ENCODE assay signal across 16 cellular contexts in genomic region chrX:86829786-86830185, GRCh38.
DNase-seq lines count a peak whose midpoint lies in the region; ATAC-seq and TF ChIP-seq lines count a peak whose summit lies in the region.
"Had no signal": no experiment of that assay in that cellular context is flagged by ENCODE, and none has a peak within 500 bp of the region (broad histone marks: within the 10 kb centered on the region; RNA-seq: fewer than 3 reads in every experiment).

No MANE protein-coding gene starts in this region.

- H3K27ac ChIP-seq in GM23338 (ENCODE audit: low read depth) = no peak overlapping the region
- no peak overlapping the region for H3K27ac ChIP-seq in mesenchymal stem cell (ENCODE audit: low read length, poor library complexity, severe bottlenecking)
- H3K27ac ChIP-seq in psoas muscle = no peak overlapping the region
- H3K27ac ChIP-seq: C4-2B had no signal

- no peak for ATAC-seq in GM23338
- ATAC-seq in WTC11 = no peak
- ATAC-seq in left colon = no peak
- ATAC-seq in psoas muscle = no peak

- H3K4ac ChIP-seq in mesenchymal stem cell (ENCODE audit: low read depth in 1 of 2, low read length in 2 of 2) = no peak overlapping the region

- POLR2A ChIA-PET in WTC11 (lab: Charles Lee) = no interaction called here

- no peak overlapping the region for H3K4me2 ChIP-seq in GM23338
- no peak overlapping the region for H3K4me2 ChIP-seq in mesenchymal stem cell (ENCODE audit: low read length, poor library complexity, severe bottlenecking)

- no peaks in the 10 kb centered on the region for H3K79me2 ChIP-seq in GM23338 (replicated peaks; ENCODE audit: insufficient read depth)

- peaks cover 24% of the 10 kb centered on the region for H3K4me1 Mint-ChIP-seq in GM23338
- H3K4me1 Mint-ChIP-seq in WTC11 = peaks cover 40% of the 10 kb centered on the region
- H3K4me1 Mint-ChIP-seq in osteocyte (ENCODE audit: unreplicated experiment) = no peaks in the 10 kb centered on the region
- H3K4me1 Mint-ChIP-seq: CD4-positive, alpha-beta memory T cell had no signal

- H2BK12ac ChIP-seq in mesenchymal stem cell (ENCODE audit: low read length in 2 of 2) = no peak overlapping the region

- H3F3A ChIP-seq in GM23338 (replicated peaks; ENCODE audit: low read depth) = no peaks in the 10 kb centered on the region

- H3K36me3 Mint-ChIP-seq in GM23338 (ENCODE audit: low read depth) = peaks cover 16% of the 10 kb centered on the region; the same call in 2 of the 3 replicates
- H3K36me3 Mint-ChIP-seq in WTC11 = peaks cover 18% of the 10 kb centered on the region
- no peaks in the 10 kb centered on the region for H3K36me3 Mint-ChIP-seq in osteocyte (ENCODE audit: unreplicated experiment)
- H3K36me3 Mint-ChIP-seq: CD4-positive, alpha-beta memory T cell had no signal

- TF ChIP-seq CTCF in GM23338 (conservative IDR thresholded peaks at IDR 0.05; ENCODE audit: low read depth in 2 of 2) (no peak), WTC11 (IDR thresholded peaks at IDR 0.05) (no peak), psoas muscle (IDR thresholded peaks at IDR 0.05) (no peak), osteocyte (IDR thresholded peaks at IDR 0.05) (no peak)

- 0% methylated on average over 1 of the region's 2 CpGs for WGBS in mesenchymal stem cell
- 17 to 31% (median 26%) methylated on average over 2 of the region's 2 CpGs for WGBS in psoas muscle, 3 donors

- H2BK120ac ChIP-seq in mesenchymal stem cell (ENCODE audit: low read depth, low read length) = no peak overlapping the region

- no peak overlapping the region for H2BK5ac ChIP-seq in mesenchymal stem cell (ENCODE audit: low read depth, low read length, poor library complexity, severe bottlenecking)

- no peak overlapping the region for H4K8ac ChIP-seq in mesenchymal stem cell (ENCODE audit: low read length)

- H3K27ac Mint-ChIP-seq in GM23338 (peak overlapping the region; percentile 39; the same call in 1 of the 2 replicates), WTC11 (peak overlapping the region; percentile 72), osteocyte (ENCODE audit: unreplicated experiment) (no peak overlapping the region)
- H3K27ac Mint-ChIP-seq: CD4-positive, alpha-beta memory T cell had no signal

- no peak overlapping the region for H3K14ac ChIP-seq in mesenchymal stem cell (ENCODE audit: low read length in 2 of 2)

- H3K18ac ChIP-seq in mesenchymal stem cell (ENCODE audit: low read depth in 1 of 2, low read length in 2 of 2) = no peak overlapping the region

- no peak overlapping the region for H3K9ac ChIP-seq in mesenchymal stem cell (ENCODE audit: low read length)

- peaks cover 28% of the 10 kb centered on the region; the same call in 1 of the 2 replicates for H3K4me1 ChIP-seq in GM23338 (ENCODE audit: insufficient read depth)
- no peaks in the 10 kb centered on the region for H3K4me1 ChIP-seq in mesenchymal stem cell (ENCODE audit: control insufficient read depth, insufficient read depth, low read depth, low read length)
- no peaks in the 10 kb centered on the region for H3K4me1 ChIP-seq in psoas muscle
- H3K4me1 ChIP-seq: BE2C had no signal

- H4K20me1 ChIP-seq in GM23338 (replicated peaks; ENCODE audit: insufficient read depth) = no peaks in the 10 kb centered on the region

- H3K27me3 Mint-ChIP-seq in GM23338 (ENCODE audit: insufficient read depth, low read depth, poor library complexity) (no peaks in the 10 kb centered on the region), WTC11 (ENCODE audit: low read depth) (no peaks in the 10 kb centered on the region), osteocyte (ENCODE audit: unreplicated experiment) (no peaks in the 10 kb centered on the region)
- H3K27me3 Mint-ChIP-seq: CD4-positive, alpha-beta memory T cell had no signal

- CTCF ChIA-PET in WTC11 (lab: Charles Lee) = no interaction called here

- no peaks in the 10 kb centered on the region for H3K9me2 ChIP-seq in GM23338 (ENCODE audit: insufficient read depth)

- H3K9me3 ChIP-seq in mesenchymal stem cell (ENCODE audit: control insufficient read depth, low read length) = peaks cover 5% of the 10 kb centered on the region
- H3K9me3 ChIP-seq in psoas muscle = no peaks in the 10 kb centered on the region
- H3K9me3 ChIP-seq: BE2C, HAP-1 had no signal

- H3K36me3 ChIP-seq in GM23338 (ENCODE audit: insufficient read depth) = peaks cover 5% of the 10 kb centered on the region; the same call in 1 of the 2 replicates
- no peaks in the 10 kb centered on the region for H3K36me3 ChIP-seq in mesenchymal stem cell (ENCODE audit: control insufficient read depth in 1 of 2, insufficient read depth in 2 of 2, low read depth in 1 of 2, low read length in 2 of 2)
- H3K36me3 ChIP-seq in psoas muscle (ENCODE audit: insufficient read depth in 1 of 2, low read depth in 1 of 2) = no peaks in the 10 kb centered on the region
- H3K36me3 ChIP-seq: BE2C, HAP-1 had no signal

- peaks cover 10% of the 10 kb centered on the region; the same call in 2 of the 3 replicates for H3K9me3 Mint-ChIP-seq in GM23338
- peaks cover 14% of the 10 kb centered on the region for H3K9me3 Mint-ChIP-seq in WTC11
- H3K9me3 Mint-ChIP-seq in osteocyte (ENCODE audit: unreplicated experiment) = peaks cover 15% of the 10 kb centered on the region

- no peak overlapping the region for H4K91ac ChIP-seq in mesenchymal stem cell (ENCODE audit: low read length)

- H2AFZ ChIP-seq in GM23338 = no peak overlapping the region
- no peak overlapping the region for H2AFZ ChIP-seq in mesenchymal stem cell (ENCODE audit: low read depth, low read length)

- DNase-seq in GM23338 (ENCODE audit: low spot score) = no peak
- DNase-seq in WTC11 (ENCODE audit: low spot score) = no peak
- peak; percentile 9 for DNase-seq in mesenchymal stem cell
- DNase-seq in left colon = no peak
- no peak for DNase-seq in psoas muscle
- DNase-seq in osteocyte (ENCODE audit: extremely low spot score, unreplicated experiment) = no peak
- DNase-seq in COLO668 (lab: John Stamatoyannopoulos, UW; ENCODE audit: unreplicated experiment) = no peak
- DNase-seq: BE2C; CD4-positive, alpha-beta memory T cell; COR-L47; DMS153; DMS79 treated with DMSO at 0.1 percent for 48 hours; EL; GOT3 had no signal

- intact Hi-C loops in left colon (cut with DNase I, micrococcal nuclease) = no loop called here
- intact Hi-C loops in psoas muscle (cut with DNase I) = no loop called here

- H3K23ac ChIP-seq in mesenchymal stem cell (ENCODE audit: low read length in 2 of 2) = no peak overlapping the region

- no peaks in the 10 kb centered on the region for H3K79me1 ChIP-seq in mesenchymal stem cell (replicated peaks; ENCODE audit: low read length, poor library complexity, severe bottlenecking)

- H3K4me3 Mint-ChIP-seq in GM23338 (no peak overlapping the region), WTC11 (no peak overlapping the region), osteocyte (ENCODE audit: unreplicated experiment) (no peak overlapping the region)
- H3K4me3 Mint-ChIP-seq: CD4-positive, alpha-beta memory T cell had no signal

- no peaks in the 10 kb centered on the region for H3K27me3 ChIP-seq in GM23338 (ENCODE audit: insufficient read depth)
- no peaks in the 10 kb centered on the region for H3K27me3 ChIP-seq in mesenchymal stem cell (ENCODE audit: control insufficient read depth in 1 of 2, insufficient read depth in 1 of 2, low read length in 2 of 2)
- H3K27me3 ChIP-seq in psoas muscle (ENCODE audit: insufficient read depth in 3 of 3, low read length in 2 of 3) = no peaks in the 10 kb centered on the region
- H3K27me3 ChIP-seq: BE2C had no signal

- no peak overlapping the region for H3K4me3 ChIP-seq in GM23338
- no peak overlapping the region for H3K4me3 ChIP-seq in mesenchymal stem cell (ENCODE audit: insufficient read depth in 1 of 2, low read depth in 1 of 2, low read length in 2 of 2)
- H3K4me3 ChIP-seq in psoas muscle = no peak overlapping the region
- H3K4me3 ChIP-seq: HAP-1 had no signal

- H2BK15ac ChIP-seq in mesenchymal stem cell (ENCODE audit: low read depth, poor library complexity, severe bottlenecking) = no peak overlapping the region

- no peak overlapping the region for H2AK5ac ChIP-seq in mesenchymal stem cell (ENCODE audit: low read length, severe bottlenecking)

TF ChIP-seq in GM23338, 12 proteins besides CTCF, POLR2A, EP300 and RAD21 (continues in another document):
- TF ChIP-seq ZNF114 (CRISPR knock-in tag; IDR thresholded peaks at IDR 0.05) = no peak
- TF ChIP-seq EZH2phosphoT487 (IDR thresholded peaks at IDR 0.05; ENCODE audit: unreplicated experiment) = no peak
- TF ChIP-seq ZNF331 (CRISPR knock-in tag; IDR thresholded peaks at IDR 0.05; ENCODE audit: low read depth) = no peak

TF ChIP-seq in WTC11, 78 proteins besides CTCF, POLR2A, EP300 and RAD21:
- TF ChIP-seq USF1 (CRISPR knock-in tag; IDR thresholded peaks at IDR 0.05) (no peak), NR2C2 (CRISPR knock-in tag; IDR thresholded peaks at IDR 0.05) (no peak), ZNF263 (CRISPR knock-in tag; IDR thresholded peaks at IDR 0.05; ENCODE audit: low read depth) (no peak), GTF2I (CRISPR knock-in tag; conservative IDR thresholded peaks at IDR 0.05) (no peak), NFE2L1 (CRISPR knock-in tag; IDR thresholded peaks at IDR 0.05) (no peak)
